In the genomic region with DNA sequence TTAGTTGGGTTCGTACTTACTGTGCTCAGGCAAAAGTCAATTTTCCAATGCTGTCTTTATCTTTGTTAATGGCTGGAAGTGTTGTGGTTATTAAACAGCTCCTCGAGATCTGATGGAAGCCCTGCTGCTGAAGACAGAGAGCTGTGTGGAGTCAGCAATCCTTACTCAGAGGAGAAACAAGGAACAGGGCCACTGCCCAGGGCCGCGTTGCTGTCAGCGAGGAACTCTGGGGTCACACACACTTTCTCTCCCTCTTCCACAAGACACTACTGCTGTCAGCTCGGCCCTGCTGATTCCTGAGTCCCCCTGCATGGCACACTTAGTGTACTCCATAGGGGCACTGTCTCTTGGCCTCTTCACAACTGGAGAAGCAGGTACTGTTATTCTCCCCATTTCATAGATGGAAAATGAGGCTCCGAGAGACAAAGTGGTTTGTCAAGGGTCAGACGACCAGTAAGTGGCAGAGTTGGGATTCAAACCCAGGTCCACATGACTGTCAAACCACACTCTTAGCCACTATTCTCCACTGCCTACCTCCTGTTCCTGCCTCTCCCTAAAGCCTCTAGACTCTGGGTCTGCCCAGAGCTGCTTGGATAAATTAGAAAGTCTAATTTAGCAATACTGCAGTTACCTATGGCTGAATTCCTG, we compare ENCODE assay signal across 10 cellular contexts. TPM values are rescaled to one million over a fixed set of nuclear protein-coding genes. Genes with fewer than 3 reads are reported as not detected.
DNase-seq lines count a peak whose midpoint lies in the region; ATAC-seq and TF ChIP-seq lines count a peak whose summit lies in the region.
"Had no signal": no experiment of that assay in that cellular context is flagged by ENCODE, and none has a peak within 500 bp of the region (broad histone marks: within the 10 kb centered on the region; RNA-seq: fewer than 3 reads in every experiment).

No MANE protein-coding gene starts in this region.

- H3K27me3 ChIP-seq in CD4-positive, CD25-positive, alpha-beta regulatory T cell (ENCODE audit: control insufficient read depth, insufficient read depth, low read length) = no peaks in the 10 kb centered on the region
- H3K27me3 ChIP-seq in SU-DHL-6 (ENCODE audit: low read length) = no peaks in the 10 kb centered on the region
- no peaks in the 10 kb centered on the region for H3K27me3 ChIP-seq in PC-9 (ENCODE audit: insufficient read depth, low read depth)
- H3K27me3 ChIP-seq in H7 (ENCODE audit: control insufficient read depth, insufficient read depth, low read length) = no peaks in the 10 kb centered on the region

- H2AFZ ChIP-seq in SU-DHL-6 (ENCODE audit: low read depth, low read length, severe bottlenecking) = no peak overlapping the region
- H2AFZ ChIP-seq in PC-9 = no peak overlapping the region

- H3K36me3 ChIP-seq in CD4-positive, CD25-positive, alpha-beta regulatory T cell (ENCODE audit: control insufficient read depth, insufficient read depth, low read length) = no peaks in the 10 kb centered on the region
- H3K36me3 ChIP-seq in SU-DHL-6 (ENCODE audit: low read length) (no peaks in the 10 kb centered on the region), mucosa of descending colon (ENCODE audit: low read depth) (no peaks in the 10 kb centered on the region), PC-9 (ENCODE audit: low read depth) (no peaks in the 10 kb centered on the region), H7 (replicated peaks; ENCODE audit: control insufficient read depth, insufficient read depth, low read length) (no peaks in the 10 kb centered on the region)

- H3K9me2 ChIP-seq in SU-DHL-6 (replicated peaks; ENCODE audit: insufficient read depth, low read length) = no peaks in the 10 kb centered on the region
- H3K9me2 ChIP-seq in PC-9 (ENCODE audit: insufficient read depth) = no peaks in the 10 kb centered on the region

- no peak for DNase-seq in CD4-positive, CD25-positive, alpha-beta regulatory T cell
- DNase-seq in mucosa of descending colon = peak in 2 of 3 donors; percentile 42 to 45
- DNase-seq in PC-9 = no peak
- no peak for DNase-seq in H7
- DNase-seq in kidney tubule cell (ENCODE audit: low spot score) = no peak
- DNase-seq: activated CD8-positive, alpha-beta memory T cell treated with anti-CD3 and anti-CD28 coated beads, Interleukin-2, amount 50 U/mL, for 48 hours; COR-L47 had no signal

- no peaks in the 10 kb centered on the region for H3K36me3 Mint-ChIP-seq in CD4-positive, CD25-positive, alpha-beta regulatory T cell

- TF ChIP-seq CTCF in SU-DHL-6 (IDR thresholded peaks at IDR 0.05; ENCODE audit: insufficient read depth, low read length, poor library complexity, severe bottlenecking) = no peak
- TF ChIP-seq CTCF in mucosa of descending colon (IDR thresholded peaks at IDR 0.05) = no peak
- no peak for TF ChIP-seq CTCF in PC-9 (conservative IDR thresholded peaks at IDR 0.05)

- H3K27me3 Mint-ChIP-seq in CD4-positive, CD25-positive, alpha-beta regulatory T cell = no peaks in the 10 kb centered on the region

- no peak for ATAC-seq in CD4-positive, CD25-positive, alpha-beta regulatory T cell (ENCODE audit: low read depth in 2 of 2)
- ATAC-seq in GM19395 (IDR thresholded peaks at IDR 0.05; ENCODE audit: unreplicated experiment) (peak; percentile 10), mucosa of descending colon (no peak), GM21576 (IDR thresholded peaks at IDR 0.05; ENCODE audit: unreplicated experiment) (no peak)

- H4K20me1 ChIP-seq in SU-DHL-6 (ENCODE audit: low read depth, low read length) (no peaks in the 10 kb centered on the region), PC-9 (ENCODE audit: insufficient read depth) (no peaks in the 10 kb centered on the region)

- peak overlapping the region; percentile 47 for H3K27ac ChIP-seq in CD4-positive, CD25-positive, alpha-beta regulatory T cell (ENCODE audit: insufficient read depth, low read length, poor library complexity, severe bottlenecking)
- H3K27ac ChIP-seq in SU-DHL-6 (ENCODE audit: low read depth, low read length) = peak overlapping the region; percentile 94
- no peak overlapping the region for H3K27ac ChIP-seq in PC-9

- peak overlapping the region; percentile 61 for H3K9ac ChIP-seq in SU-DHL-6 (ENCODE audit: low read length)

- POLR2A ChIA-PET in PC-9 (lab: Charles Lee; ENCODE audit: unreplicated experiment) = no interaction called here

- intact Hi-C loops in mucosa of descending colon (cut with DNase I, micrococcal nuclease) (no loop called here), PC-9 (cut with micrococcal nuclease; ENCODE audit: unreplicated experiment) (no loop called here)

- no peaks in the 10 kb centered on the region for H3K79me2 ChIP-seq in SU-DHL-6 (ENCODE audit: insufficient read depth, low read length)
- no peaks in the 10 kb centered on the region for H3K79me2 ChIP-seq in PC-9 (ENCODE audit: low read depth)

- H3K4me1 Mint-ChIP-seq in CD4-positive, CD25-positive, alpha-beta regulatory T cell = peaks cover 11 to 58% (median 21%) of the 10 kb centered on the region in 4 donors

- peak overlapping the region; percentile 16 for H3K4me3 ChIP-seq in CD4-positive, CD25-positive, alpha-beta regulatory T cell (ENCODE audit: low read depth, low read length)
- H3K4me3 ChIP-seq in SU-DHL-6 (ENCODE audit: insufficient read depth, low read length, poor library complexity, severe bottlenecking) = peak overlapping the region; percentile 47
- no peak overlapping the region for H3K4me3 ChIP-seq in mucosa of descending colon
- no peak overlapping the region for H3K4me3 ChIP-seq in PC-9
- no peak overlapping the region for H3K4me3 ChIP-seq in H7 (ENCODE audit: insufficient read depth, low read depth, low read length)

- H3F3A ChIP-seq in SU-DHL-6 (ENCODE audit: insufficient read depth) (peaks cover 15% of the 10 kb centered on the region), PC-9 (ENCODE audit: insufficient read depth, low read depth) (no peaks in the 10 kb centered on the region)

- peaks cover 0 to 2% (median 0%) of the 10 kb centered on the region in 7 donors for H3K9me3 Mint-ChIP-seq in CD4-positive, CD25-positive, alpha-beta regulatory T cell

- H3K9me3 ChIP-seq in CD4-positive, CD25-positive, alpha-beta regulatory T cell (ENCODE audit: control insufficient read depth in 2 of 2, low read length in 2 of 2) = no peaks in the 10 kb centered on the region
- no peaks in the 10 kb centered on the region for H3K9me3 ChIP-seq in SU-DHL-6 (ENCODE audit: insufficient read depth, low read length)
- H3K9me3 ChIP-seq in mucosa of descending colon = no peaks in the 10 kb centered on the region
- H3K9me3 ChIP-seq in PC-9 (ENCODE audit: insufficient read depth, low read depth) = no peaks in the 10 kb centered on the region

- CTCF ChIA-PET in PC-9 (lab: Charles Lee) = no interaction called here

- peak overlapping the region in 2 of 4 donors; percentile 23 to 47 for H3K4me3 Mint-ChIP-seq in CD4-positive, CD25-positive, alpha-beta regulatory T cell

- no TSS peak for BruUV-seq in PC-9 (replicated peaks; lab: Mats Ljungman, UMichigan)

- H3K4me1 ChIP-seq in CD4-positive, CD25-positive, alpha-beta regulatory T cell (ENCODE audit: control insufficient read depth, insufficient read depth, low read length, poor library complexity, severe bottlenecking) = peaks cover 20% of the 10 kb centered on the region
- H3K4me1 ChIP-seq in mucosa of descending colon (ENCODE audit: low read depth) (peaks cover 81% of the 10 kb centered on the region), PC-9 (replicated peaks; ENCODE audit: insufficient read depth) (peaks cover 13% of the 10 kb centered on the region; the same call in 1 of the 2 replicates)

- H3K27ac Mint-ChIP-seq in CD4-positive, CD25-positive, alpha-beta regulatory T cell = peak overlapping the region; percentile 71 to 76 (median 73)

- H3K4me2 ChIP-seq in SU-DHL-6 (ENCODE audit: low read depth, low read length, poor library complexity, severe bottlenecking) (peak overlapping the region; percentile 79), PC-9 (no peak overlapping the region)

RNA-seq across cellular contexts. Expression of a gene that starts 29.3 kb away (rescaled TPM):
- total RNA-seq in CD4-positive, CD25-positive, alpha-beta regulatory T cell = 213 TPM
- polyA plus RNA-seq in CD4-positive, CD25-positive, alpha-beta regulatory T cell = 100 to 1,000 TPM; 167 to 224 (median 195) TPM
- total RNA-seq in mucosa of descending colon = 100 to 1,000 TPM; 290 to 605 (median 528) TPM
- 92.4 and 96.4 TPM in 2 replicates for total RNA-seq in PC-9 (2021)
- total RNA-seq in H7 (2014; rRNA removed; shearing (Covaris generic)) = 9.0 and 17.4 TPM in 2 replicates

Comparison
In these comparisons a context has a peak if more than half of its experiments do, and no peak if none do; other contexts are left out.
1. DNase-seq: peak in mucosa of descending colon (2 of 3); none in CD4-positive, CD25-positive, alpha-beta regulatory T cell (0 of 3), PC-9 (0 of 2), H7 (single experiment) and kidney tubule cell (single experiment).
2. H3K4me3 ChIP-seq: peak in CD4-positive, CD25-positive, alpha-beta regulatory T cell (single experiment) and SU-DHL-6 (single experiment); none in mucosa of descending colon (single experiment), PC-9 (single experiment) and H7 (single experiment).